11 cellular contexts compared by ENCODE assay signal in the genomic region with DNA sequence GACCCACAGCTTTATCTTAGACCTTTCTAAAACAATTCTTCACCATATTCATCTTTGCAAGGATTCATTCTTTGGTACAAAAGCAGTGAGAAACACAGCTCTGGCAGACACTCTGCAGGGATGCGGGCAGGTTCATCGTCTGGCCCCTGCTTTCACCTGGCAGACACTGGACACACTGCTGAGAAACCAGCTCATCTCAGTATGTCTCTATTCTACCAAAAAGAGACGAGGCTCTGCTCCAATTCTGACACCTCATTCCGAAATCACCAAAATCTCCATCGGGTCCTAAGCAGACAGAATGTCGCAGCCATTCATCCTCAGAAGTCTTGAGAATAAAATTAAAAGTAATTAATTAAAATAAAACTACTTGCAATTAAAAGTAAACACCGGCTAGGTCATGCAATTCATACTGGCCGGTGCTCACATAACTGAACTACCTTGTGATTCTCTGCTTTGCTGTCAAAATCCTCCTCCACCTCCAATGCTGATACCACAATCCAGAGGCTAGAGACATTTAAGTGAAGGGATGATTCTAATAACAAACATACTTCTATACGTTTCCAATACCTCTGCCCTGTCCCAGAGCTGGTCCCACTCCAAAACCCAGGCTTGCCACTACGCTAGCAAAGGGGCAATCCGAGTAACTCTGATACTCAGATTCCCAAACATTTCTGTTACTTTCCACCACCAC. TPM values are rescaled to one million over a fixed set of nuclear protein-coding genes. Genes with fewer than 3 reads are reported as not detected.
DNase-seq lines count a peak whose midpoint lies in the region; ATAC-seq and TF ChIP-seq lines count a peak whose summit lies in the region.
"Had no signal": no experiment of that assay in that cellular context is flagged by ENCODE, and none has a peak within 500 bp of the region (broad histone marks: within the 10 kb centered on the region; RNA-seq: fewer than 3 reads in every experiment).

No MANE protein-coding gene starts in this region.

- no peak for TF ChIP-seq CTCF in chondrocyte (IDR thresholded peaks at IDR 0.05)

- DNase-seq in G401 (ENCODE audit: low spot score) (peak; percentile 88), chondrocyte (ENCODE audit: low spot score) (no peak), neuronal stem cell (ENCODE audit: low spot score) (no peak), GM23248 (no peak), NCI-H1048 (lab: John Stamatoyannopoulos, UW) (no peak)
- DNase-seq: DMS79, HFFc6, NCI-H2029, SIG-M5 had no signal

- H3K4me3 Mint-ChIP-seq in IgD-negative memory B cell (peak overlapping the region; percentile 48 to 83 (median 76)), chondrocyte (ENCODE audit: unreplicated experiment) (peak overlapping the region; percentile 27)
- H3K4me3 Mint-ChIP-seq: HFFc6 had no signal

- H3K18ac ChIP-seq in neuronal stem cell (ENCODE audit: low read length) = no peak overlapping the region

- H3K4me3 ChIP-seq in neuronal stem cell (ENCODE audit: low read length in 2 of 2) (peak overlapping the region in 1 of 2 donors; percentile 68), GM23248 (no peak overlapping the region)

- H2BK12ac ChIP-seq in neuronal stem cell (ENCODE audit: low read length) = no peak overlapping the region

- H3K23ac ChIP-seq in neuronal stem cell (ENCODE audit: low read depth, low read length, poor library complexity) = no peak overlapping the region

- no peaks in the 10 kb centered on the region for H3K36me3 Mint-ChIP-seq in IgD-negative memory B cell
- no peaks in the 10 kb centered on the region for H3K36me3 Mint-ChIP-seq in chondrocyte (ENCODE audit: low read depth)

- H3K4me1 Mint-ChIP-seq in IgD-negative memory B cell (peaks cover 9 to 13% (median 11%) of the 10 kb centered on the region in 3 donors), chondrocyte (ENCODE audit: low read depth) (peaks cover 7% of the 10 kb centered on the region)

- H3K9me2 ChIP-seq in GM23248 (ENCODE audit: insufficient read depth) = no peaks in the 10 kb centered on the region

- WGBS in neuronal stem cell (ENCODE audit: extremely low coverage in 2 of 2, insufficient read length in 2 of 2, insufficient replicate concordance in 1 of 2), 2 donors = no CpG with 5 or more reads among the region's 11 CpGs
- 38 to 45% methylated on average over 11 of the region's 11 CpGs for WGBS in GM23248 (ENCODE audit: low coverage in 1 of 2, low lambda C conversion rate in 2 of 2, missing lambda C conversion rate in 2 of 2), 2 experiments

- no peaks in the 10 kb centered on the region for H3K79me2 ChIP-seq in GM23248 (ENCODE audit: insufficient read depth)

- peaks cover 8% of the 10 kb centered on the region; the same call in 1 of the 2 replicates for H3F3A ChIP-seq in GM23248 (ENCODE audit: insufficient read depth)

- no peak overlapping the region for H2BK15ac ChIP-seq in neuronal stem cell (ENCODE audit: low read length)

- H2AFZ ChIP-seq in neuronal stem cell (ENCODE audit: low read length) (no peak overlapping the region), GM23248 (no peak overlapping the region)

- H3K9ac ChIP-seq in neuronal stem cell (ENCODE audit: low read depth, low read length, poor library complexity) = no peak overlapping the region
- no peak overlapping the region for H3K9ac ChIP-seq in GM23248

- H3K36me3 ChIP-seq in neuronal stem cell (replicated peaks in 1 of 2; ENCODE audit: control insufficient read depth in 2 of 2, insufficient read depth in 2 of 2, low read length in 2 of 2) (no peaks in the 10 kb centered on the region), GM23248 (ENCODE audit: low read depth) (no peaks in the 10 kb centered on the region)

- H2BK5ac ChIP-seq in neuronal stem cell (ENCODE audit: low read length) = no peak overlapping the region

- in situ Hi-C loops in G401 (cut with HindIII; ENCODE audit: low sequenced_read_pairs) = no loop called here
- in situ Hi-C loops in GM23248 (cut with MboI) = no loop called here

- no peak overlapping the region for H2AK5ac ChIP-seq in neuronal stem cell (ENCODE audit: low read depth, low read length)

- no peak overlapping the region for H3K14ac ChIP-seq in neuronal stem cell (ENCODE audit: low read length)

- no peak overlapping the region for H4K91ac ChIP-seq in neuronal stem cell (ENCODE audit: low read depth, low read length, poor library complexity)

- H3K4me1 ChIP-seq in neuronal stem cell (ENCODE audit: control insufficient read depth in 2 of 2, insufficient read depth in 1 of 2, low read depth in 1 of 2, low read length in 2 of 2) = peaks cover 5% of the 10 kb centered on the region in 2 donors
- H3K4me1 ChIP-seq in GM23248 (ENCODE audit: insufficient read depth) = no peaks in the 10 kb centered on the region

- peak overlapping the region in 1 of 3 donors; percentile 39 for H3K27ac Mint-ChIP-seq in IgD-negative memory B cell
- H3K27ac Mint-ChIP-seq in chondrocyte (ENCODE audit: unreplicated experiment) = no peak overlapping the region
- H3K27ac Mint-ChIP-seq: HFFc6 had no signal

- H3K27ac ChIP-seq in neuronal stem cell (replicated peaks; ENCODE audit: low read length) (no peak overlapping the region), GM23248 (no peak overlapping the region)

- no peaks in the 10 kb centered on the region for H3K79me1 ChIP-seq in neuronal stem cell (ENCODE audit: low read depth, low read length)

- H3K27me3 ChIP-seq in neuronal stem cell (ENCODE audit: control insufficient read depth in 3 of 3, insufficient read depth in 3 of 3, low read depth in 1 of 3, low read length in 3 of 3) = peaks cover 0 to 15% (median 0%) of the 10 kb centered on the region in 3 experiments
- H3K27me3 ChIP-seq in GM23248 (replicated peaks; ENCODE audit: insufficient read depth) = peaks cover 37% of the 10 kb centered on the region

- H3K4ac ChIP-seq in neuronal stem cell (ENCODE audit: low read length) = no peak overlapping the region

- H3K9me3 Mint-ChIP-seq in IgD-negative memory B cell (no peaks in the 10 kb centered on the region), chondrocyte (ENCODE audit: low read depth) (no peaks in the 10 kb centered on the region)
- H3K9me3 Mint-ChIP-seq: HFFc6 had no signal

- no peaks in the 10 kb centered on the region for H3K9me3 ChIP-seq in neuronal stem cell (replicated peaks in 1 of 2; ENCODE audit: control insufficient read depth in 2 of 2, insufficient read depth in 1 of 2, low read depth in 1 of 2, low read length in 2 of 2)
- H3K9me3 ChIP-seq in GM23248 (ENCODE audit: low read depth) = no peaks in the 10 kb centered on the region

- H2BK120ac ChIP-seq in neuronal stem cell (ENCODE audit: low read depth, low read length) = no peak overlapping the region

- no peak overlapping the region for H4K8ac ChIP-seq in neuronal stem cell (ENCODE audit: low read depth, low read length)

- no peaks in the 10 kb centered on the region for H4K20me1 ChIP-seq in GM23248 (ENCODE audit: insufficient read depth)

- peak overlapping the region; percentile 91 for H3K4me2 ChIP-seq in neuronal stem cell (ENCODE audit: insufficient read depth, low read length, poor library complexity, severe bottlenecking)
- no peak overlapping the region for H3K4me2 ChIP-seq in GM23248 (ENCODE audit: unreplicated experiment)

- no peak for ATAC-seq in HG02798 (IDR thresholded peaks at IDR 0.05; ENCODE audit: poor library complexity, unreplicated experiment)

- H3K27me3 Mint-ChIP-seq in IgD-negative memory B cell (peaks cover 25% of the 10 kb centered on the region), chondrocyte (ENCODE audit: low read depth) (peaks cover 14% of the 10 kb centered on the region)

RNA-seq across cellular contexts. Expression of a gene that starts 1.3 kb away (rescaled TPM):
- 4.4 and 5.5 TPM in 2 replicates for total RNA-seq in G401 (2014; rRNA removed; shearing (Covaris generic))
- 0.43 TPM for polyA plus RNA-seq in IgD-negative memory B cell
- total RNA-seq in chondrocyte = 1.1 to 1.5 TPM (median 1.4 TPM) in 3 replicates
- polyA plus RNA-seq in neuronal stem cell (2013, experiment 1 of 2) = 28.7 TPM
- polyA plus RNA-seq in neuronal stem cell (2013, experiment 2 of 2) = 29.6 TPM
- 4.0 TPM in 1 of 2 replicates, not detected in the other for total RNA-seq in GM23248 (2014; rRNA removed; shearing (Covaris generic))
- polyA plus RNA-seq in GM23248 (2016; fragmentation: Nextera tagmentation; extraction: Ambion mirVana) = 0.31 TPM in 1 of 2 replicates, not detected in the other

RNA-seq across cellular contexts. Expression of a gene that starts 26.2 kb away (rescaled TPM):
- total RNA-seq in G401 (2014; rRNA removed; shearing (Covaris generic)) = 4.8 and 8.7 TPM in 2 replicates
- polyA plus RNA-seq in IgD-negative memory B cell = 4.3 TPM
- total RNA-seq in chondrocyte = 6.7 to 14.1 TPM (median 13.2 TPM) in 3 replicates
- 43.3 TPM for polyA plus RNA-seq in neuronal stem cell (2013, experiment 1 of 2)
- polyA plus RNA-seq in neuronal stem cell (2013, experiment 2 of 2) = 46.8 TPM
- 5.6 and 6.4 TPM in 2 replicates for total RNA-seq in GM23248 (2014; rRNA removed; shearing (Covaris generic))
- 0.56 and 1.2 TPM in 2 replicates for polyA plus RNA-seq in GM23248 (2016; fragmentation: Nextera tagmentation; extraction: Ambion mirVana)
